Comparison of ENCODE assay signal across 10 cellular contexts in genomic region chr2:212727751-212728150, GRCh38.
DNase-seq lines count a peak whose midpoint lies in the region; ATAC-seq and TF ChIP-seq lines count a peak whose summit lies in the region.
"Had no signal": no experiment of that assay in that cellular context is flagged by ENCODE, and none has a peak within 500 bp of the region (broad histone marks: within the 10 kb centered on the region; RNA-seq: fewer than 3 reads in every experiment).

No MANE protein-coding gene starts in this region.

- no peak overlapping the region for H2AFZ ChIP-seq in H9 (ENCODE audit: low read length)

- WGBS in H9 (ENCODE audit: extremely low coverage, insufficient read length, low lambda C conversion rate), result no CpG with 5 or more reads among the region's 3 CpGs

- H3K4me1 ChIP-seq in H9 (ENCODE audit: insufficient read depth, low read length), result peaks cover 4% of the 10 kb centered on the region; the same call in 1 of the 2 replicates

- no peak overlapping the region for H4K91ac ChIP-seq in H9 (ENCODE audit: insufficient read length, low read depth, low read length)

- no peaks in the 10 kb centered on the region for H3K79me2 ChIP-seq in H9 (ENCODE audit: insufficient read depth, low read length)

- H3K27ac Mint-ChIP-seq in H9, result no peak overlapping the region; a peak in 1 of 7 replicates

- peak; percentile 59 for ATAC-seq in GM21529 (IDR thresholded peaks at IDR 0.05; ENCODE audit: unreplicated experiment)
- peak; percentile 51 for ATAC-seq in HG03196 (IDR thresholded peaks at IDR 0.05; ENCODE audit: unreplicated experiment)

- peaks cover 5 to 7% of the 10 kb centered on the region in 2 experiments for H3K4me1 Mint-ChIP-seq in H9

- no peaks in the 10 kb centered on the region for H3K27me3 ChIP-seq in H9 (ENCODE audit: insufficient read depth, low read length)

- 0 out of 7 replicates have a peak, but pooled peaks cover 0 to 2% (median 0%) of the 10 kb centered on the region in 3 experiments for H3K36me3 Mint-ChIP-seq in H9 (ENCODE audit: insufficient read depth in 1 of 3, low read depth in 3 of 3)

- no peak for TF ChIP-seq CTCF in H9 (conservative IDR thresholded peaks at IDR 0.05)

- H3K9me3 Mint-ChIP-seq in H9, result peaks cover 3 to 6% of the 10 kb centered on the region in 2 experiments; a peak in 1 of 5 replicates

- no peak overlapping the region for H3T11ph ChIP-seq in H9 (ENCODE audit: low read length)

- no peak overlapping the region for H3K9ac ChIP-seq in H9 (ENCODE audit: extremely low read depth, insufficient read length, low read length)

- no peak overlapping the region for H3K4me3 Mint-ChIP-seq in H9

- no peaks in the 10 kb centered on the region for H3K9me3 ChIP-seq in H9 (ENCODE audit: control insufficient read depth, low read depth, low read length)

- H2AK5ac ChIP-seq in H9 (ENCODE audit: insufficient read length, low read length), result no peak overlapping the region

- no peak overlapping the region for H2BK15ac ChIP-seq in H9 (ENCODE audit: low read depth, low read length)

- H3K4me2 ChIP-seq in H9 (ENCODE audit: insufficient read depth, insufficient read length, low read length), result no peak overlapping the region

- H2BK120ac ChIP-seq in H9 (ENCODE audit: low read depth, low read length, poor library complexity, severe bottlenecking), result no peak overlapping the region

- peak; percentile 19 for DNase-seq in NK-92 treated with Interleukin-12 subunit alpha and Interleukin-12 subunit beta, amount 100 ng/mL, for 24 hours (lab: John Stamatoyannopoulos, UW)
- DNase-seq in NK-92 (lab: John Stamatoyannopoulos, UW; ENCODE audit: unreplicated experiment) (no peak), kidney tubule cell (ENCODE audit: low spot score) (peak; percentile 40), H9 (no peak), NCI-H146 (lab: John Stamatoyannopoulos, UW) (no peak), HuH-7.5 (ENCODE audit: low spot score) (no peak)
- DNase-seq: NCI-H1092 had no signal

- H3K27ac ChIP-seq in H9 (ENCODE audit: insufficient read length, low read depth, low read length), result no peak overlapping the region
- H3K27ac ChIP-seq: 22Rv1 had no signal

- H3K23ac ChIP-seq in H9 (ENCODE audit: insufficient read length, low read depth, low read length), result no peak overlapping the region

- H4K8ac ChIP-seq in H9 (replicated peaks; ENCODE audit: insufficient read length, low read depth, low read length), result no peak overlapping the region

- H3K14ac ChIP-seq in H9 (ENCODE audit: insufficient read depth, low read length), result no peak overlapping the region

- no peaks in the 10 kb centered on the region for H4K20me1 ChIP-seq in H9 (ENCODE audit: control insufficient read depth, insufficient read depth, insufficient read length)

- H3K23me2 ChIP-seq in H9 (ENCODE audit: insufficient read length, low read depth, low read length, poor library complexity, severe bottlenecking), result no peaks in the 10 kb centered on the region

- H3K4ac ChIP-seq in H9 (ENCODE audit: low read depth, low read length), result no peak overlapping the region

- H3K18ac ChIP-seq in H9 (ENCODE audit: insufficient read length, low read depth, low read length), result no peak overlapping the region

- no peak overlapping the region for H3K56ac ChIP-seq in H9 (ENCODE audit: insufficient read length, low read depth, low read length)

- no peak overlapping the region for H4K5ac ChIP-seq in H9 (ENCODE audit: insufficient read length, low read depth, low read length)

- H3K79me1 ChIP-seq in H9 (ENCODE audit: insufficient read depth, low read depth, low read length, poor library complexity, severe bottlenecking), result no peaks in the 10 kb centered on the region

- H2BK5ac ChIP-seq in H9 (ENCODE audit: insufficient read length, low read length), result no peak overlapping the region

- H2BK12ac ChIP-seq in H9 (ENCODE audit: insufficient read length, low read depth, low read length), result no peak overlapping the region

- H3K27me3 Mint-ChIP-seq in H9 (ENCODE audit: low read depth), result no peaks in the 10 kb centered on the region

- H2BK20ac ChIP-seq in H9 (ENCODE audit: low read depth, low read length, poor library complexity, severe bottlenecking), result no peak overlapping the region

Comparison
In these comparisons a context has a peak if more than half of its experiments do, and no peak if none do; other contexts are left out.
1. DNase-seq: peak in NK-92 treated with Interleukin-12 subunit alpha and Interleukin-12 subunit beta, amount 100 ng/mL, for 24 hours (single experiment) and kidney tubule cell (single experiment); none in NK-92 (single experiment), H9 (single experiment), NCI-H146 (single experiment) and HuH-7.5 (single experiment).